In the genomic region with DNA sequence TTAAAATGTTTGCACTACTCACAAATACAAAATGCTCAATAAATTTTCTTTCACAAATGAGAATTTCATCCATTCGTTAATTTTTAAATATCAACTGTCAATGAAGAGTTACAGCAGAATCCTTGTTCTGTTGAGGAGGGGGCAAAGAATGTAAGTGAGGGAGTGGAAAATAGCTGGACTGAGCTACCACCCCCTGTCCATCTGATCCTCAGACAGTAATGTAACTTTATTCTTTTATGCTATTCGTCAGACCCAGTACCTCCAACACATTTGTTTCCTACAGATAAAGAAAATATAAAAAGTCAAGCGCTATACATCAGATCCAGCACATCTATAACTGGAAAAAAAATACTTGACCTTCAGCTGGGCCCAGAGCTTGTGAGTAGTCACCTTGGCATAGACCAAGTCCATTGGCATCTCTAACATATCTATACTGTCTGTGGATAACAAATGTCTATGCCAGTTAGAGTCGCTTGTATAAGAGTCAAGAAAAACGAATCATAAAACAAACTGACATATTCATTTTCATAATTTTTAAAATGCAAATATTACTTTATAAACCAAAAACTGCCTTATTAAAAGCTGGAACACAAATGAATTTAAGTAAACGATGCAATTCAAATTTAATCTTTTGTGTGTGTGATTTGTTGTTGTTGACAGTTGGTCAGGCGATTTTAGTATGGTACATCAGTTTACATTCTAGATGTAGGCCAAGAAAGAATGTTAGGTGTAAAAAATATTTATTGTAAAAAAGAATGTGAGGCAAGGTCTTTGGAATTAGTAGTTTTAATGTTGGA, we compare ENCODE assay signal across 13 cellular contexts. TPM values are rescaled to one million over a fixed set of nuclear protein-coding genes. Genes with fewer than 3 reads are reported as not detected.
DNase-seq lines count a peak whose midpoint lies in the region; ATAC-seq and TF ChIP-seq lines count a peak whose summit lies in the region.
"Had no signal": no experiment of that assay in that cellular context is flagged by ENCODE, and none has a peak within 500 bp of the region (broad histone marks: within the 10 kb centered on the region; RNA-seq: fewer than 3 reads in every experiment).

No MANE protein-coding gene starts in this region.

- peaks cover 17% of the 10 kb centered on the region for H3K4me1 ChIP-seq in hepatocyte (ENCODE audit: insufficient read depth)
- H3K4me1 ChIP-seq: uterus had no signal

- no peak for ATAC-seq in activated T-helper 17 cell treated with anti-CD3 and anti-CD28 coated beads, Interleukin-2, amount 50 U/mL, for 72 hours (replicated peaks)

- 77% methylated on average over 7 of the region's 7 CpGs for WGBS in hepatocyte (ENCODE audit: low lambda C conversion rate, missing lambda C conversion rate)

- peaks cover 42% of the 10 kb centered on the region for H3K4me1 Mint-ChIP-seq in activated naive CD4-positive, alpha-beta T cell treated with anti-CD3 and anti-CD28 coated beads for 36 hours (ENCODE audit: low read depth)
- H3K4me1 Mint-ChIP-seq in activated T-helper 17 cell treated with anti-CD3 and anti-CD28 coated beads, Interleukin-2, amount 50 U/mL, for 72 hours, result peaks cover 33% of the 10 kb centered on the region
- peaks cover 57% of the 10 kb centered on the region for H3K4me1 Mint-ChIP-seq in progenitor cell of endocrine pancreas (ENCODE audit: low read depth)

- no peak overlapping the region for H3K4me2 ChIP-seq in hepatocyte

- H3K27ac Mint-ChIP-seq in activated naive CD4-positive, alpha-beta T cell treated with anti-CD3 and anti-CD28 coated beads for 36 hours, result peak overlapping the region; percentile 58
- peak overlapping the region; percentile 94 for H3K27ac Mint-ChIP-seq in activated T-helper 17 cell treated with anti-CD3 and anti-CD28 coated beads, Interleukin-2, amount 50 U/mL, for 72 hours
- peak overlapping the region; percentile 81 for H3K27ac Mint-ChIP-seq in progenitor cell of endocrine pancreas

- no peak overlapping the region for H3K27ac ChIP-seq in hepatocyte
- H3K27ac ChIP-seq: coronary artery, uterus had no signal

- no peaks in the 10 kb centered on the region for H3K9me2 ChIP-seq in hepatocyte (replicated peaks; ENCODE audit: insufficient read depth)

- H3K4me3 Mint-ChIP-seq in activated naive CD4-positive, alpha-beta T cell treated with anti-CD3 and anti-CD28 coated beads for 36 hours, result peak overlapping the region; percentile 18
- peak overlapping the region; percentile 94 for H3K4me3 Mint-ChIP-seq in activated T-helper 17 cell treated with anti-CD3 and anti-CD28 coated beads, Interleukin-2, amount 50 U/mL, for 72 hours
- H3K4me3 Mint-ChIP-seq in progenitor cell of endocrine pancreas (ENCODE audit: low read depth), result peak overlapping the region; percentile 54

- CTCF ChIA-PET in activated naive CD4-positive, alpha-beta T cell treated with anti-CD3 and anti-CD28 coated beads for 36 hours (lab: Charles Lee), result interaction anchor here (0.8 to 3.7 kb wide), 3 partner anchors 14 to 310 kb away, joined by 3 to 14 read pairs (median 6); a partner anchor contains a TSS

- TF ChIP-seq POLR2A in NB4 (IDR thresholded peaks at IDR 0.05; ENCODE audit: extremely low read depth, insufficient read length), result no peak

- no peak overlapping the region for H2AFZ ChIP-seq in hepatocyte

- peaks cover 9% of the 10 kb centered on the region for H3K36me3 Mint-ChIP-seq in activated naive CD4-positive, alpha-beta T cell treated with anti-CD3 and anti-CD28 coated beads for 36 hours (ENCODE audit: low read depth)
- peaks cover 32% of the 10 kb centered on the region for H3K36me3 Mint-ChIP-seq in activated T-helper 17 cell treated with anti-CD3 and anti-CD28 coated beads, Interleukin-2, amount 50 U/mL, for 72 hours (ENCODE audit: low read depth)
- H3K36me3 Mint-ChIP-seq in progenitor cell of endocrine pancreas (ENCODE audit: insufficient read depth), result no peaks in the 10 kb centered on the region

- no peaks in the 10 kb centered on the region for H3K9me3 Mint-ChIP-seq in activated naive CD4-positive, alpha-beta T cell treated with anti-CD3 and anti-CD28 coated beads for 36 hours
- H3K9me3 Mint-ChIP-seq in activated T-helper 17 cell treated with anti-CD3 and anti-CD28 coated beads, Interleukin-2, amount 50 U/mL, for 72 hours, result no peaks in the 10 kb centered on the region
- no peaks in the 10 kb centered on the region for H3K9me3 Mint-ChIP-seq in progenitor cell of endocrine pancreas (ENCODE audit: low read depth)

- no peaks in the 10 kb centered on the region for H3K27me3 ChIP-seq in hepatocyte
- H3K27me3 ChIP-seq: uterus had no signal

- H3K4me3 ChIP-seq in NB4 (ENCODE audit: low read depth, low read length) (peak overlapping the region; percentile 77), hepatocyte (no peak overlapping the region)
- H3K4me3 ChIP-seq: coronary artery, uterus had no signal

- no peaks in the 10 kb centered on the region for H3K27me3 Mint-ChIP-seq in activated naive CD4-positive, alpha-beta T cell treated with anti-CD3 and anti-CD28 coated beads for 36 hours (ENCODE audit: low read depth)
- no peaks in the 10 kb centered on the region for H3K27me3 Mint-ChIP-seq in activated T-helper 17 cell treated with anti-CD3 and anti-CD28 coated beads, Interleukin-2, amount 50 U/mL, for 72 hours
- no peaks in the 10 kb centered on the region for H3K27me3 Mint-ChIP-seq in progenitor cell of endocrine pancreas

- TF ChIP-seq CTCF in NB4 (IDR thresholded peaks at IDR 0.05; ENCODE audit: low read depth, low read length) (no peak), progenitor cell of endocrine pancreas (IDR thresholded peaks at IDR 0.05; ENCODE audit: unreplicated experiment) (no peak), hepatocyte (IDR thresholded peaks at IDR 0.05; ENCODE audit: poor library complexity) (no peak)

- H3K36me3 ChIP-seq in hepatocyte (replicated peaks; ENCODE audit: insufficient read depth, low read depth), result no peaks in the 10 kb centered on the region
- H3K36me3 ChIP-seq: uterus had no signal

- intact Hi-C loops in activated naive CD4-positive, alpha-beta T cell treated with anti-CD3 and anti-CD28 coated beads for 36 hours (cut with micrococcal nuclease), result loop anchor here (5.0 to 10.0 kb wide), 4 partner anchors 1095 to 1865 kb away; partner anchors contain the start of gene RIPOR2
- intact Hi-C loops in head of caudate nucleus (cut with DNase I), result no loop called here

- no peaks in the 10 kb centered on the region for H4K20me1 ChIP-seq in hepatocyte (ENCODE audit: insufficient read depth, poor library complexity, severe bottlenecking)

- H3K9me3 ChIP-seq in hepatocyte (ENCODE audit: low read depth), result no peaks in the 10 kb centered on the region
- H3K9me3 ChIP-seq: uterus had no signal

- H3K79me2 ChIP-seq in hepatocyte, result no peaks in the 10 kb centered on the region

- DNase-seq in activated naive CD4-positive, alpha-beta T cell treated with anti-CD3 and anti-CD28 coated beads for 36 hours, result no peak
- no peak for DNase-seq in activated naive CD4-positive, alpha-beta T cell treated with anti-CD3 and anti-CD28 coated beads, Interleukin-2, amount 50 U/mL, for 16 hours
- DNase-seq in NB4 (ENCODE audit: low read depth) (no peak), progenitor cell of endocrine pancreas (ENCODE audit: low spot score, unreplicated experiment) (no peak), head of caudate nucleus (no peak), NCI-H187 (lab: John Stamatoyannopoulos, UW) (no peak), hepatocyte (ENCODE audit: low spot score) (no peak)
- DNase-seq: C1 segment of cervical spinal cord, foreskin melanocyte, retina, uterus had no signal

RNA-seq across cellular contexts. Expression of gene HFE, which starts 57.2 kb away (rescaled TPM):
- total RNA-seq in activated naive CD4-positive, alpha-beta T cell treated with anti-CD3 and anti-CD28 coated beads for 36 hours, result 1 to 10 TPM in 1 of 2 experiments, under 1 TPM in 1; 0.57 to 1.4 TPM
- total RNA-seq in activated T-helper 17 cell treated with anti-CD3 and anti-CD28 coated beads, Interleukin-2, amount 50 U/mL, for 72 hours, result 1 to 10 TPM; 1.7 to 2.1 TPM
- total RNA-seq in progenitor cell of endocrine pancreas (1.1 and 1.8 TPM in 2 replicates), hepatocyte (5.6 and 7.4 TPM in 2 replicates)
- polyA plus RNA-seq in hepatocyte, result 3.6 and 4.5 TPM in 2 replicates

Comparison
In these comparisons a context has a peak if more than half of its experiments do, and no peak if none do; other contexts are left out.
1. H3K4me3 Mint-ChIP-seq: peak in every context shown above with its lines; median percentile 94 in activated T-helper 17 cell treated with anti-CD3 and anti-CD28 coated beads, Interleukin-2, amount 50 U/mL, for 72 hours; 54 in progenitor cell of endocrine pancreas; 18 in activated naive CD4-positive, alpha-beta T cell treated with anti-CD3 and anti-CD28 coated beads for 36 hours.